In genomic region chr1:85047472-85048295, GRCh38 we compare ENCODE assay signal across 9 cellular contexts. TPM values are rescaled to one million over a fixed set of nuclear protein-coding genes. Genes with fewer than 3 reads are reported as not detected.
DNase-seq lines count a peak whose midpoint lies in the region; ATAC-seq, FAIRE-seq and TF ChIP-seq lines count a peak whose summit lies in the region.
"Had no signal": no experiment of that assay in that cellular context is flagged by ENCODE, and none has a peak within 500 bp of the region (broad histone marks: within the 10 kb centered on the region; RNA-seq: fewer than 3 reads in every experiment).

No MANE protein-coding gene starts in this region.

- TF ChIP-seq POLR2A in IMR-90 (IDR thresholded peaks at IDR 0.05; ENCODE audit: low read depth, low read length) (no peak), HepG2 (IDR thresholded peaks at IDR 0.05; ENCODE audit: insufficient read depth in 1 of 2, low read depth in 2 of 2, low read length in 2 of 2) (no peak), thyroid gland (IDR thresholded peaks at IDR 0.05) (no peak)

- BruUV-seq in IMR-90 (replicated peaks; lab: Mats Ljungman, UMichigan) = no TSS peak
- BruUV-seq in HepG2 (replicated peaks; lab: Mats Ljungman, UMichigan) = no TSS peak
- no TSS peak for BruUV-seq in OCI-LY7 (replicated peaks; lab: Mats Ljungman, UMichigan)

- H3K27me3 ChIP-seq in IMR-90 (ENCODE audit: control insufficient read depth, insufficient read depth, low read length) (peaks cover 62% of the 10 kb centered on the region), HepG2 (ENCODE audit: control insufficient read depth in 1 of 2, insufficient read depth in 2 of 2, low read length in 2 of 2) (peaks cover 4 to 34% of the 10 kb centered on the region in 2 experiments), thyroid gland (no peaks in the 10 kb centered on the region)
- H3K27me3 ChIP-seq: BLaER1 treated with 17β-estradiol and CSF1 and Interleukin-3, amounts not matched to agents 10 nM and 100 nM had no signal

- no peak overlapping the region for H3K56ac ChIP-seq in IMR-90 (ENCODE audit: extremely low read depth, insufficient read depth, low read length)

- H4K20me1 ChIP-seq in IMR-90 (ENCODE audit: insufficient read depth, low read length) = no peaks in the 10 kb centered on the region
- H4K20me1 ChIP-seq in HepG2 (ENCODE audit: insufficient read depth, low read length) = no peaks in the 10 kb centered on the region
- H4K20me1 ChIP-seq in OCI-LY7 (ENCODE audit: insufficient read depth, low read length) = no peaks in the 10 kb centered on the region
- H4K20me1 ChIP-seq: BLaER1 treated with 17β-estradiol and CSF1 and Interleukin-3, amounts not matched to agents 10 nM and 100 nM had no signal

- intact Hi-C loops in IMR-90 (cut with micrococcal nuclease) = no loop called here
- intact Hi-C loops in HepG2 (cut with micrococcal nuclease; ENCODE audit: unreplicated experiment) = no loop called here
- intact Hi-C loops in thyroid gland (cut with DNase I) = no loop called here
- intact Hi-C loops in OCI-LY7 (cut with micrococcal nuclease; ENCODE audit: unreplicated experiment) = no loop called here

- H4K8ac ChIP-seq in IMR-90 (ENCODE audit: low read depth in 2 of 2, low read length in 2 of 2) = no peak overlapping the region

- H3K79me2 ChIP-seq in HepG2 (ENCODE audit: insufficient read depth, low read length) (no peaks in the 10 kb centered on the region), OCI-LY7 (ENCODE audit: insufficient read depth, low read depth, low read length) (no peaks in the 10 kb centered on the region)

- H3K27ac ChIP-seq in IMR-90 (ENCODE audit: insufficient read depth, low read length) = no peak overlapping the region
- no peak overlapping the region for H3K27ac ChIP-seq in HepG2 (ENCODE audit: extremely low read length, insufficient read depth, low read length)
- no peak overlapping the region for H3K27ac ChIP-seq in thyroid gland
- no peak overlapping the region for H3K27ac ChIP-seq in OCI-LY7 (ENCODE audit: low read depth, low read length, poor library complexity, severe bottlenecking)
- H3K27ac ChIP-seq: BLaER1 treated with 17β-estradiol and CSF1 and Interleukin-3, amounts not matched to agents 10 nM and 100 nM had no signal

- H2AK5ac ChIP-seq in IMR-90 (ENCODE audit: low read depth, low read length) = no peak overlapping the region

- H3K4me2 ChIP-seq in IMR-90 (ENCODE audit: low read depth, low read length) (no peak overlapping the region), HepG2 (ENCODE audit: low read depth, low read length) (peak overlapping the region; percentile 68), OCI-LY7 (ENCODE audit: low read length) (no peak overlapping the region)
- H3K4me2 ChIP-seq: BLaER1 treated with 17β-estradiol and CSF1 and Interleukin-3, amounts not matched to agents 10 nM and 100 nM had no signal

- H2AFZ ChIP-seq in IMR-90 (replicated peaks; ENCODE audit: low read length, poor library complexity) (peak overlapping the region; percentile 74), HepG2 (ENCODE audit: low read length) (no peak overlapping the region), OCI-LY7 (ENCODE audit: low read length) (no peak overlapping the region)

- H2AK9ac ChIP-seq in IMR-90 (replicated peaks; ENCODE audit: low read depth, low read length, poor library complexity) = no peak overlapping the region

- in situ Hi-C loops in IMR-90 (cut with MboI; ENCODE audit: low sequenced_read_pairs) = no loop called here
- in situ Hi-C loops in astrocyte of the spinal cord (cut with HindIII; ENCODE audit: low sequenced_read_pairs) = no loop called here
- in situ Hi-C loops in HepG2 (cut with HindIII; ENCODE audit: extremely low pct_ligation_motif_present, low pct_unique_long_range_greater_than_20kb) = no loop called here

- no peak overlapping the region; the same call in 1 of the 2 replicates for H3K4me3 ChIP-seq in IMR-90 (ENCODE audit: insufficient read depth, low read depth, low read length)
- H3K4me3 ChIP-seq in astrocyte of the spinal cord (ENCODE audit: low read depth, low read length) = peak overlapping the region; percentile 1
- H3K4me3 ChIP-seq in HepG2 (replicated peaks in 1 of 3; ENCODE audit: insufficient read depth in 1 of 3, low read depth in 2 of 3, low read length in 3 of 3) = peak overlapping the region in 2 of 3 experiments; percentile 42 to 60; a peak in 1 of 6 replicates
- H3K4me3 ChIP-seq in thyroid gland (replicated peaks in 1 of 3) = peak overlapping the region in 2 of 3 donors; percentile 34 to 46
- no peak overlapping the region for H3K4me3 ChIP-seq in OCI-LY7 (ENCODE audit: low read depth, low read length, poor library complexity, severe bottlenecking)
- H3K4me3 ChIP-seq: BLaER1 treated with 17β-estradiol and CSF1 and Interleukin-3, amounts not matched to agents 10 nM and 100 nM had no signal

- CTCF ChIA-PET in IMR-90 (lab: Yijun Ruan, JAX) (no interaction called here), HepG2 (lab: Yijun Ruan, JAX; ENCODE audit: low intra/inter-chr PET ratio, low total read pairs) (no interaction called here), OCI-LY7 (lab: Charles Lee; ENCODE audit: unreplicated experiment) (no interaction called here)

- dilution Hi-C loops in IMR-90 (cut with HindIII; ENCODE audit: low sequenced_read_pairs, unreplicated experiment) = no loop called here

- peak; percentile 32 for DNase-seq in NCI-H2107 treated with DMSO at 0.1 percent for 48 hours (lab: John Stamatoyannopoulos, UW; ENCODE audit: unreplicated experiment)
- no peak for DNase-seq in NCI-H2107 (lab: John Stamatoyannopoulos, UW)
- no peak for DNase-seq in IMR-90
- DNase-seq in astrocyte of the spinal cord (ENCODE audit: low read depth, low spot score) = no peak
- DNase-seq in HepG2 (ENCODE audit: low spot score) = no peak
- peak; percentile 19 to 25 for DNase-seq in thyroid gland
- no peak for DNase-seq in OCI-LY7 (ENCODE audit: low spot score)

- H4K91ac ChIP-seq in IMR-90 (ENCODE audit: insufficient read depth, low read depth, low read length) = no peak overlapping the region

- TF ChIP-seq EP300 in HepG2 (IDR thresholded peaks at IDR 0.05; ENCODE audit: low read depth in 2 of 2, low read length in 2 of 2) (no peak), HepG2 (CRISPR knock-in tag; IDR thresholded peaks at IDR 0.05; ENCODE audit: borderline replicate concordance) (no peak)

- no peak overlapping the region for H3K18ac ChIP-seq in IMR-90 (ENCODE audit: low read depth, low read length)

- TF ChIP-seq CTCF in IMR-90 (conservative IDR thresholded peaks at IDR 0.05; ENCODE audit: low read depth, low read length) = no peak
- TF ChIP-seq CTCF in astrocyte of the spinal cord (IDR thresholded peaks at IDR 0.05; ENCODE audit: low read depth, low read length) = no peak
- TF ChIP-seq CTCF in HepG2 (CRISPR knock-in tag; IDR thresholded peaks at IDR 0.05) = no peak
- TF ChIP-seq CTCF in thyroid gland (IDR thresholded peaks at IDR 0.05) = no peak
- no peak for TF ChIP-seq CTCF in OCI-LY7 (conservative IDR thresholded peaks at IDR 0.05; ENCODE audit: low read length)

- no peak overlapping the region for H2BK15ac ChIP-seq in IMR-90 (ENCODE audit: low read depth, low read length)

- peaks cover 5% of the 10 kb centered on the region for H3K9me3 ChIP-seq in IMR-90 (ENCODE audit: control insufficient read depth, insufficient read depth, low read length)
- H3K9me3 ChIP-seq in HepG2 (ENCODE audit: low read length) = no peaks in the 10 kb centered on the region
- H3K9me3 ChIP-seq in thyroid gland = no peaks in the 10 kb centered on the region
- no peaks in the 10 kb centered on the region for H3K9me3 ChIP-seq in OCI-LY7 (ENCODE audit: low read length)

- H2BK20ac ChIP-seq in IMR-90 (ENCODE audit: low read depth, low read length) = no peak overlapping the region

- H3K9me1 ChIP-seq in IMR-90 (ENCODE audit: insufficient read depth, low read length) = no peaks in the 10 kb centered on the region

- POLR2A ChIA-PET in IMR-90 (lab: Charles Lee; ENCODE audit: unreplicated experiment) = no interaction called here
- POLR2A ChIA-PET in HepG2 (lab: Yijun Ruan, JAX) = no interaction called here
- POLR2A ChIA-PET in OCI-LY7 (lab: Charles Lee) = interaction anchor here (0.6 to 0.7 kb wide), 2 partner anchors 18 to 20 kb away, joined by 3 to 4 read pairs; no protein-coding TSS in a partner anchor

- H3K14ac ChIP-seq in IMR-90 (replicated peaks; ENCODE audit: low read depth, low read length) = no peak overlapping the region

- no peak overlapping the region for H3K23ac ChIP-seq in IMR-90 (ENCODE audit: low read depth, low read length)

- FAIRE-seq in HepG2 (lab: Jason Lieb, UNC) = no peak

- H3K4me1 ChIP-seq in IMR-90 (ENCODE audit: control insufficient read depth, insufficient read depth, low read length) (no peaks in the 10 kb centered on the region), HepG2 (ENCODE audit: insufficient read depth, low read length) (peaks cover 5% of the 10 kb centered on the region; the same call in 1 of the 2 replicates), thyroid gland (peaks cover 9 to 11% of the 10 kb centered on the region in 2 donors), OCI-LY7 (ENCODE audit: insufficient read depth, low read length, poor library complexity, severe bottlenecking) (no peaks in the 10 kb centered on the region)
- H3K4me1 ChIP-seq: BLaER1 treated with 17β-estradiol and CSF1 and Interleukin-3, amounts not matched to agents 10 nM and 100 nM had no signal

- no peak overlapping the region for H3K9ac ChIP-seq in IMR-90 (ENCODE audit: low read depth, low read length)
- H3K9ac ChIP-seq in HepG2 (ENCODE audit: insufficient read depth, low read depth, low read length) = no peak overlapping the region
- H3K9ac ChIP-seq: BLaER1 treated with 17β-estradiol and CSF1 and Interleukin-3, amounts not matched to agents 10 nM and 100 nM had no signal

- WGBS in IMR-90 (ENCODE audit: extremely low coverage in 2 of 2, insufficient read length in 1 of 2), 2 experiments = 5% methylated on average over 15 of the region's 55 CpGs; no CpG with 5 or more reads in 1 of the 2 experiments
- 48% methylated on average over 14 of the region's 55 CpGs for WGBS in HepG2 (ENCODE audit: low lambda C conversion rate)
- WGBS in thyroid gland, 2 donors = 4 to 6% methylated on average over 12 to 25 of the region's 55 CpGs

- no peak overlapping the region for H3K4ac ChIP-seq in IMR-90 (ENCODE audit: low read depth, low read length)

- H2BK5ac ChIP-seq in IMR-90 (ENCODE audit: low read depth, low read length, poor library complexity, severe bottlenecking) = no peak overlapping the region

- TF ChIP-seq RAD21 in IMR-90 (IDR thresholded peaks at IDR 0.05; ENCODE audit: low read length) (no peak), HepG2 (CRISPR knock-in tag; IDR thresholded peaks at IDR 0.05) (no peak)

- H2BK120ac ChIP-seq in IMR-90 (ENCODE audit: low read depth, low read length) = no peak overlapping the region

- no peaks in the 10 kb centered on the region for H3K9me2 ChIP-seq in OCI-LY7 (ENCODE audit: insufficient read depth, low read length)

- H4K5ac ChIP-seq in IMR-90 (ENCODE audit: low read depth, low read length) = no peak overlapping the region

- ATAC-seq in GM21717 (IDR thresholded peaks at IDR 0.05; ENCODE audit: unreplicated experiment) (peak; percentile 54), IMR-90 (ENCODE audit: low read depth) (peak; percentile 68), HepG2 (peak; percentile 88)

- H3K36me3 ChIP-seq in IMR-90 (ENCODE audit: control insufficient read depth, insufficient read depth, low read length) (no peaks in the 10 kb centered on the region), HepG2 (replicated peaks in 1 of 2; ENCODE audit: control insufficient read depth in 1 of 2, insufficient read depth in 2 of 2, low read length in 2 of 2) (no peaks in the 10 kb centered on the region), thyroid gland (no peaks in the 10 kb centered on the region), OCI-LY7 (ENCODE audit: insufficient read depth, low read length) (no peaks in the 10 kb centered on the region)
- H3K36me3 ChIP-seq: BLaER1 treated with 17β-estradiol and CSF1 and Interleukin-3, amounts not matched to agents 10 nM and 100 nM had no signal

- no peaks in the 10 kb centered on the region for H3K79me1 ChIP-seq in IMR-90 (ENCODE audit: low read depth in 1 of 2, low read length in 2 of 2)

RNA-seq across cellular contexts. Expression of gene MCOLN3, which starts 0.6 kb away (rescaled TPM):
- not detected in 2 replicates for total RNA-seq in IMR-90 (2012; rRNA removed)
- polyA plus RNA-seq in IMR-90 (2012; rRNA removed) = 0.03 TPM in 1 of 2 replicates, not detected in the other
- not detected in 2 replicates for polyA plus RNA-seq in IMR-90 (2012; cell fraction: cytosol; rRNA removed)
- polyA plus RNA-seq in IMR-90 (2012; cell fraction: nucleus; rRNA removed; ENCODE audit: low replicate concordance) = 0.02 and 0.22 TPM in 2 replicates
- total RNA-seq in HepG2 (2016; rRNA removed; fragmentation: Illumina TruSeq; extraction: Trizol) = 0.04 TPM in 1 of 2 replicates, not detected in the other
- not detected in 2 replicates for total RNA-seq in HepG2 (2016; cell fraction: cytosol; rRNA removed; fragmentation: Illumina TruSeq; extraction: Trizol; ENCODE audit: low read depth)
- total RNA-seq in HepG2 (2016; cell fraction: insoluble cytoplasmic fraction; rRNA removed; fragmentation: Illumina TruSeq; extraction: Trizol) = not detected in 2 replicates
- total RNA-seq in HepG2 (2016; cell fraction: membrane; rRNA removed; fragmentation: Illumina TruSeq; extraction: Trizol) = not detected in 2 replicates
- not detected in 2 replicates for total RNA-seq in HepG2 (2016; cell fraction: nucleus; rRNA removed; fragmentation: Illumina TruSeq; extraction: Trizol)
- polyA plus RNA-seq in HepG2 (2011; rRNA removed) = 0.03 and 0.04 TPM in 2 replicates
- polyA plus RNA-seq in HepG2 (2011; cell fraction: cytosol; rRNA removed) = not detected in 2 replicates
- not detected in 2 replicates for polyA plus RNA-seq in HepG2 (2011; cell fraction: nucleus; rRNA removed)
- not detected in 2 replicates for polyA plus RNA-seq in HepG2 (2012)
- not detected in 2 replicates for polyA plus RNA-seq in HepG2 (2016; cell fraction: cytosol; fragmentation: Illumina TruSeq; extraction: Trizol; ENCODE audit: low read depth)
- polyA plus RNA-seq in HepG2 (2016; cell fraction: insoluble cytoplasmic fraction; fragmentation: Illumina TruSeq; extraction: Trizol; ENCODE audit: low read depth) = not detected in 2 replicates
- not detected in 2 replicates for polyA plus RNA-seq in HepG2 (2016; cell fraction: membrane; fragmentation: Illumina TruSeq; extraction: Trizol; ENCODE audit: low read depth)
- polyA plus RNA-seq in HepG2 (2016; cell fraction: nucleus; fragmentation: Illumina TruSeq; extraction: Trizol; ENCODE audit: insufficient read depth, low read depth) = not detected in 2 replicates
- not detected in 2 replicates for polyA minus RNA-seq in HepG2 (2011; rRNA and poly(A)+ RNA removed; ENCODE audit: low replicate concordance)
- not detected in 2 replicates for polyA minus RNA-seq in HepG2 (2011; cell fraction: cytosol; rRNA and poly(A)+ RNA removed)
- polyA minus RNA-seq in HepG2 (2011; cell fraction: nucleus; rRNA and poly(A)+ RNA removed) = not detected in 2 replicates
- total RNA-seq in thyroid gland = 1 to 10 TPM; 1.8 to 8.3 (median 3.4) TPM
- total RNA-seq in OCI-LY7 (2014; rRNA removed; shearing (Covaris generic)) = not detected in 2 replicates
- total RNA-seq in OCI-LY7 (2022) = not detected in 2 replicates

RNA-seq across cellular contexts. Expression of gene MCOLN2, which starts 50.8 kb away (rescaled TPM):
- 0.54 and 1.1 TPM in 2 replicates for total RNA-seq in IMR-90 (2012; rRNA removed)
- polyA plus RNA-seq in IMR-90 (2012; rRNA removed) = 0.27 and 0.43 TPM in 2 replicates
- 0.08 and 0.11 TPM in 2 replicates for polyA plus RNA-seq in IMR-90 (2012; cell fraction: cytosol; rRNA removed)
- 0.24 and 1.5 TPM in 2 replicates for polyA plus RNA-seq in IMR-90 (2012; cell fraction: nucleus; rRNA removed; ENCODE audit: low replicate concordance)
- not detected in 2 replicates for total RNA-seq in HepG2 (2016; rRNA removed; fragmentation: Illumina TruSeq; extraction: Trizol)
- total RNA-seq in HepG2 (2016; cell fraction: cytosol; rRNA removed; fragmentation: Illumina TruSeq; extraction: Trizol; ENCODE audit: low read depth) = not detected in 2 replicates
- not detected in 2 replicates for total RNA-seq in HepG2 (2016; cell fraction: insoluble cytoplasmic fraction; rRNA removed; fragmentation: Illumina TruSeq; extraction: Trizol)
- not detected in 2 replicates for total RNA-seq in HepG2 (2016; cell fraction: membrane; rRNA removed; fragmentation: Illumina TruSeq; extraction: Trizol)
- not detected in 2 replicates for total RNA-seq in HepG2 (2016; cell fraction: nucleus; rRNA removed; fragmentation: Illumina TruSeq; extraction: Trizol)
- polyA plus RNA-seq in HepG2 (2011; rRNA removed) = not detected in 2 replicates
- polyA plus RNA-seq in HepG2 (2011; cell fraction: cytosol; rRNA removed) = not detected in 2 replicates
- 0.27 TPM in 1 of 2 replicates, not detected in the other for polyA plus RNA-seq in HepG2 (2011; cell fraction: nucleus; rRNA removed)
- not detected in 2 replicates for polyA plus RNA-seq in HepG2 (2012)
- polyA plus RNA-seq in HepG2 (2016; cell fraction: cytosol; fragmentation: Illumina TruSeq; extraction: Trizol; ENCODE audit: low read depth) = not detected in 2 replicates
- polyA plus RNA-seq in HepG2 (2016; cell fraction: insoluble cytoplasmic fraction; fragmentation: Illumina TruSeq; extraction: Trizol; ENCODE audit: low read depth) = not detected in 2 replicates
- not detected in 2 replicates for polyA plus RNA-seq in HepG2 (2016; cell fraction: membrane; fragmentation: Illumina TruSeq; extraction: Trizol; ENCODE audit: low read depth)
- polyA plus RNA-seq in HepG2 (2016; cell fraction: nucleus; fragmentation: Illumina TruSeq; extraction: Trizol; ENCODE audit: insufficient read depth, low read depth) = not detected in 2 replicates
- not detected in 2 replicates for polyA minus RNA-seq in HepG2 (2011; rRNA and poly(A)+ RNA removed; ENCODE audit: low replicate concordance)
- not detected in 2 replicates for polyA minus RNA-seq in HepG2 (2011; cell fraction: cytosol; rRNA and poly(A)+ RNA removed)
- polyA minus RNA-seq in HepG2 (2011; cell fraction: nucleus; rRNA and poly(A)+ RNA removed) = not detected in 2 replicates
- 1 to 10 TPM in 3 of 4 donors, under 1 TPM in 1; 0.29 to 2.5 (median 1.4) TPM for total RNA-seq in thyroid gland
- 188 and 262 TPM in 2 replicates for total RNA-seq in OCI-LY7 (2014; rRNA removed; shearing (Covaris generic))
- 103 and 104 TPM in 2 replicates for total RNA-seq in OCI-LY7 (2022)

Comparison
In these comparisons a context has a peak if more than half of its experiments do, and no peak if none do; other contexts are left out.
1. DNase-seq: peak in NCI-H2107 treated with DMSO at 0.1 percent for 48 hours (single experiment) and thyroid gland (2 of 2); none in NCI-H2107 (single experiment), IMR-90 (single experiment), astrocyte of the spinal cord (single experiment), HepG2 (single experiment) and OCI-LY7 (single experiment).
2. H3K4me3 ChIP-seq: peak in astrocyte of the spinal cord (single experiment), HepG2 (2 of 3) and thyroid gland (2 of 3); none in IMR-90 (single experiment) and OCI-LY7 (single experiment).
3. RNA of gene MCOLN2, which starts 50.8 kb away (total RNA-seq): 103 to 262 TPM in OCI-LY7; 0.29 to 2.5 TPM in thyroid gland, 0.54 to 1.1 TPM in IMR-90 and not detected in HepG2; every median in the first group is over 10 times any median in the second.
4. Peak in every context shown above with its lines, with median percentiles within 50 percentile points of each other: ATAC-seq.